Comparison of ENCODE assay signal across 19 cellular contexts in genomic region chr3:189572249-189572648, GRCh38. TPM values are rescaled to one million over a fixed set of nuclear protein-coding genes. Genes with fewer than 3 reads are reported as not detected.
DNase-seq lines count a peak whose midpoint lies in the region; ATAC-seq and TF ChIP-seq lines count a peak whose summit lies in the region.
"Had no signal": no experiment of that assay in that cellular context is flagged by ENCODE, and none has a peak within 500 bp of the region (broad histone marks: within the 10 kb centered on the region; RNA-seq: fewer than 3 reads in every experiment).

No MANE protein-coding gene starts in this region.

- TF ChIP-seq POLR2A in breast epithelium (IDR thresholded peaks at IDR 0.05) = no peak

- no peak for TF ChIP-seq CTCF in MCF 10A (IDR thresholded peaks at IDR 0.05; ENCODE audit: unreplicated experiment)
- no peak for TF ChIP-seq CTCF in breast epithelium (IDR thresholded peaks at IDR 0.05)
- TF ChIP-seq CTCF in GM20000 (IDR thresholded peaks at IDR 0.05; ENCODE audit: extremely low read depth, missing control alignments) = no peak
- TF ChIP-seq CTCF in neural progenitor cell (IDR thresholded peaks at IDR 0.05) = no peak
- TF ChIP-seq CTCF in dorsolateral prefrontal cortex (IDR thresholded peaks at IDR 0.05 in 54 of 56, conservative IDR thresholded peaks at IDR 0.05 in 2 of 56; ENCODE audit: low read depth in 1 of 56, partially characterized antibody in 56 of 56) = no peak

- peaks cover 18% of the 10 kb centered on the region for H3K4me1 Mint-ChIP-seq in MCF 10A (ENCODE audit: insufficient read depth, unreplicated experiment)
- no peaks in the 10 kb centered on the region for H3K4me1 Mint-ChIP-seq in neural progenitor cell

- H4K20me1 ChIP-seq in neural progenitor cell (ENCODE audit: low read depth) = no peaks in the 10 kb centered on the region

- no peak overlapping the region for H3K4me2 ChIP-seq in neural progenitor cell

- H3K27ac Mint-ChIP-seq in MCF 10A (ENCODE audit: low read depth, unreplicated experiment) = peak overlapping the region; percentile 63
- H3K27ac Mint-ChIP-seq in neural progenitor cell = no peak overlapping the region
- H3K27ac Mint-ChIP-seq: B cell had no signal

- H3K9me3 Mint-ChIP-seq in MCF 10A (ENCODE audit: unreplicated experiment) (peaks cover 5% of the 10 kb centered on the region), neural progenitor cell (no peaks in the 10 kb centered on the region)

- DNase-seq in MCF 10A (ENCODE audit: unreplicated experiment) (peak; percentile 46), breast epithelium (ENCODE audit: low spot score in 2 of 2) (no peak), NCI-H69 (lab: John Stamatoyannopoulos, UW) (peak; percentile 30), fibroblast of peridontal ligament (ENCODE audit: extremely low read depth) (peak; percentile 33), GM20000 (ENCODE audit: low spot score) (no peak), neural progenitor cell (ENCODE audit: low spot score) (no peak), dorsolateral prefrontal cortex (no peak), left colon (no peak)
- DNase-seq: activated CD8-positive, alpha-beta memory T cell treated with anti-CD3 and anti-CD28 coated beads for 24 hours; amniotic stem cell; dermis blood vessel endothelial cell; DMS79; gastrocnemius medialis; NCI-H1930; NCI-H774; posterior cingulate gyrus; SHP77 had no signal

- H3K9ac ChIP-seq in neural progenitor cell = no peak overlapping the region

- H3K4me3 ChIP-seq in breast epithelium (no peak overlapping the region), neural progenitor cell (no peak overlapping the region), dorsolateral prefrontal cortex (no peak overlapping the region)
- H3K4me3 ChIP-seq: gastrocnemius medialis had no signal

- no peak for ATAC-seq in left colon
- ATAC-seq: gastrocnemius medialis had no signal

- POLR2A ChIA-PET in MCF 10A (lab: Yijun Ruan, JAX) = interaction anchor here (0.7 to 1.2 kb wide), 4 partner anchors 10 to 219 kb away, joined by 3 to 6 read pairs (median 4); no protein-coding TSS in a partner anchor

- H3K36me3 Mint-ChIP-seq in MCF 10A (ENCODE audit: insufficient read depth, unreplicated experiment) = no peaks in the 10 kb centered on the region
- no peaks in the 10 kb centered on the region for H3K36me3 Mint-ChIP-seq in neural progenitor cell

- no peaks in the 10 kb centered on the region for H3K79me2 ChIP-seq in neural progenitor cell (ENCODE audit: low read depth)

- no peaks in the 10 kb centered on the region for H3K27me3 Mint-ChIP-seq in MCF 10A (ENCODE audit: insufficient read depth, unreplicated experiment)
- no peaks in the 10 kb centered on the region for H3K27me3 Mint-ChIP-seq in neural progenitor cell (ENCODE audit: insufficient read depth, low read depth)
- H3K27me3 Mint-ChIP-seq: B cell had no signal

- H3K9me3 ChIP-seq in breast epithelium (no peaks in the 10 kb centered on the region), neural progenitor cell (ENCODE audit: low read depth) (no peaks in the 10 kb centered on the region)
- H3K9me3 ChIP-seq: gastrocnemius medialis had no signal

- BruUV-seq in MCF 10A (replicated peaks; lab: Mats Ljungman, UMichigan) = no TSS peak

- H3F3A ChIP-seq in neural progenitor cell (ENCODE audit: low read depth) = no peaks in the 10 kb centered on the region

- no peak overlapping the region for H2AFZ ChIP-seq in neural progenitor cell (replicated peaks)

- H3K36me3 ChIP-seq in breast epithelium = no peaks in the 10 kb centered on the region
- H3K36me3 ChIP-seq in neural progenitor cell = no peaks in the 10 kb centered on the region
- H3K36me3 ChIP-seq: gastrocnemius medialis had no signal

- H3K4me3 Mint-ChIP-seq in MCF 10A (ENCODE audit: unreplicated experiment) (no peak overlapping the region), neural progenitor cell (no peak overlapping the region)
- H3K4me3 Mint-ChIP-seq: B cell had no signal

- no peaks in the 10 kb centered on the region for H3K27me3 ChIP-seq in breast epithelium
- no peaks in the 10 kb centered on the region for H3K27me3 ChIP-seq in neural progenitor cell
- H3K27me3 ChIP-seq in dorsolateral prefrontal cortex = no peaks in the 10 kb centered on the region
- H3K27me3 ChIP-seq: gastrocnemius medialis had no signal

- intact Hi-C loops in MCF 10A (cut with micrococcal nuclease) (no loop called here), breast epithelium (cut with DNase I; ENCODE audit: low total_unique reads) (no loop called here), dorsolateral prefrontal cortex (cut with DNase I) (no loop called here), left colon (cut with DNase I, micrococcal nuclease) (no loop called here)

- H3K4me1 ChIP-seq in breast epithelium (no peaks in the 10 kb centered on the region), neural progenitor cell (no peaks in the 10 kb centered on the region)
- H3K4me1 ChIP-seq: gastrocnemius medialis had no signal

- CTCF ChIA-PET in MCF 10A (lab: Yijun Ruan, JAX) = interaction anchor here (0.5 to 1.0 kb wide), 5 partner anchors 11 to 368 kb away, joined by 3 to 5 read pairs (median 5); no protein-coding TSS in a partner anchor

- H3K27ac ChIP-seq in breast epithelium (no peak overlapping the region), neural progenitor cell (no peak overlapping the region), dorsolateral prefrontal cortex (no peak overlapping the region)
- H3K27ac ChIP-seq: gastrocnemius medialis had no signal

RNA-seq across cellular contexts. Expression of gene TP63, which starts 58.9 kb away (rescaled TPM):
- total RNA-seq in MCF 10A (2022) (26.5 and 41.9 TPM in 2 replicates), breast epithelium (10 to 100 TPM in 2 of 3 donors, under 1 TPM in 1; 0.96 to 47.7 (median 20.0) TPM), neural progenitor cell (ENCODE audit: low replicate concordance) (0.62 TPM in 1 of 2 replicates, not detected in the other), dorsolateral prefrontal cortex (1 to 10 TPM in 4 of 120 experiments, under 1 TPM in 80, not detected in 36; 0.09 to 1.6 (median 0.43) TPM), left colon (under 1 TPM in 1 of 2 donors, not detected in 1; 0.11 TPM)
- total RNA-seq: dermis blood vessel endothelial cell, H1 had no signal

Comparison
In these comparisons a context has a peak if more than half of its experiments do, and no peak if none do; other contexts are left out.
1. DNase-seq: peak in MCF 10A (single experiment), NCI-H69 (single experiment) and fibroblast of peridontal ligament (single experiment); none in breast epithelium (0 of 2), GM20000 (single experiment), neural progenitor cell (single experiment), dorsolateral prefrontal cortex (0 of 10) and left colon (0 of 2).